Comparison of ENCODE assay signal across 8 cellular contexts in genomic region chrX:118847676-118848075, GRCh38. TPM values are rescaled to one million over a fixed set of nuclear protein-coding genes. Genes with fewer than 3 reads are reported as not detected.
DNase-seq lines count a peak whose midpoint lies in the region; ATAC-seq, FAIRE-seq and TF ChIP-seq lines count a peak whose summit lies in the region.

No MANE protein-coding gene starts in this region.

- TF ChIP-seq CTCF in Caco-2 (IDR thresholded peaks at IDR 0.05; ENCODE audit: insufficient read depth in 1 of 2, low read depth in 1 of 2, low read length in 1 of 2, severe bottlenecking in 1 of 2, unreplicated experiment in 1 of 2) (peak; percentile 34 to 49), HFF-Myc (IDR thresholded peaks at IDR 0.05; ENCODE audit: low read depth, low read length, missing control alignments) (peak; percentile 47), HepG2 (CRISPR knock-in tag; IDR thresholded peaks at IDR 0.05) (peak; percentile 60)

- no peaks in the 10 kb centered on the region for H4K20me1 ChIP-seq in HepG2 (ENCODE audit: insufficient read depth, low read length)

- H3K36me3 ChIP-seq in Caco-2 (ENCODE audit: control insufficient read depth, insufficient read depth, low read length) (no peaks in the 10 kb centered on the region), HepG2 (replicated peaks in 1 of 2; ENCODE audit: control insufficient read depth in 1 of 2, insufficient read depth in 2 of 2, low read length in 2 of 2) (no peaks in the 10 kb centered on the region)

- H3K4me3 ChIP-seq in Caco-2 (ENCODE audit: low read depth, low read length): no peak overlapping the region
- no peak overlapping the region for H3K4me3 ChIP-seq in HFF-Myc (replicated peaks; ENCODE audit: low read depth, low read length)
- no peak overlapping the region for H3K4me3 ChIP-seq in HepG2 (replicated peaks in 1 of 3; ENCODE audit: insufficient read depth in 1 of 3, low read depth in 2 of 3, low read length in 3 of 3)

- in situ Hi-C loops in HepG2 (cut with HindIII; ENCODE audit: extremely low pct_ligation_motif_present, low pct_unique_long_range_greater_than_20kb): loop anchor here (10.0 kb wide), 1 partner anchor 217 kb away; no protein-coding TSS in a partner anchor

- WGBS in HepG2 (ENCODE audit: low lambda C conversion rate): 48% methylated on average over 1 of the region's 1 CpG

- TF ChIP-seq EP300 in HepG2 (IDR thresholded peaks at IDR 0.05; ENCODE audit: low read depth in 2 of 2, low read length in 2 of 2): no peak
- TF ChIP-seq EP300 in HepG2 (CRISPR knock-in tag; IDR thresholded peaks at IDR 0.05; ENCODE audit: borderline replicate concordance): no peak

- intact Hi-C loops in Caco-2 (cut with micrococcal nuclease; ENCODE audit: unreplicated experiment) (loop anchor here (1.0 kb wide), 2 partner anchors 161 to 220 kb away; no protein-coding TSS in a partner anchor), HepG2 (cut with micrococcal nuclease; ENCODE audit: unreplicated experiment) (loop anchor here (1.0 kb wide), 2 partner anchors 158 to 220 kb away; no protein-coding TSS in a partner anchor)

- H3K4me1 ChIP-seq in Caco-2: no peaks in the 10 kb centered on the region
- H3K4me1 ChIP-seq in HepG2 (ENCODE audit: insufficient read depth, low read length): no peaks in the 10 kb centered on the region

- POLR2A ChIA-PET in Caco-2 (lab: Charles Lee) (no interaction called here), HepG2 (lab: Yijun Ruan, JAX) (interaction anchor here (1.0 kb wide), 1 partner anchor 193 kb away, joined by 3 read pairs; no protein-coding TSS in a partner anchor)

- H3K79me2 ChIP-seq in HepG2 (ENCODE audit: insufficient read depth, low read length): no peaks in the 10 kb centered on the region

- H3K9me3 Mint-ChIP-seq in Caco-2 (ENCODE audit: unreplicated experiment): no peaks in the 10 kb centered on the region

- H3K27me3 ChIP-seq in Caco-2 (replicated peaks; ENCODE audit: control insufficient read depth, insufficient read depth, low read length): no peaks in the 10 kb centered on the region
- no peaks in the 10 kb centered on the region for H3K27me3 ChIP-seq in HepG2 (ENCODE audit: control insufficient read depth in 1 of 2, insufficient read depth in 2 of 2, low read length in 2 of 2)

- BruUV-seq in Caco-2 (replicated peaks; lab: Mats Ljungman, UMichigan) (no TSS peak), HepG2 (replicated peaks; lab: Mats Ljungman, UMichigan) (no TSS peak)

- CTCF ChIA-PET in Caco-2 (lab: Charles Lee) (interaction anchor here (0.6 to 1.0 kb wide), 4 partner anchors 9 to 219 kb away, joined by 3 to 5 read pairs (median 3); no protein-coding TSS in a partner anchor), HepG2 (lab: Yijun Ruan, JAX; ENCODE audit: low intra/inter-chr PET ratio, low total read pairs) (interaction anchor here (1.0 to 2.2 kb wide), 3 partner anchors 157 to 220 kb away, joined by 4 to 12 read pairs (median 10); no protein-coding TSS in a partner anchor)

- no peak for TF ChIP-seq POLR2A in HepG2 (IDR thresholded peaks at IDR 0.05; ENCODE audit: insufficient read depth in 1 of 2, low read depth in 2 of 2, low read length in 2 of 2)

- H3K4me1 Mint-ChIP-seq in Caco-2 (ENCODE audit: low read depth, unreplicated experiment): no peaks in the 10 kb centered on the region

- H3K9ac ChIP-seq in HepG2 (ENCODE audit: insufficient read depth, low read depth, low read length): no peak overlapping the region

- TF ChIP-seq RAD21 in HepG2 (CRISPR knock-in tag; IDR thresholded peaks at IDR 0.05): no peak

- no peak overlapping the region for H3K27ac Mint-ChIP-seq in Caco-2 (ENCODE audit: unreplicated experiment)

- DNase-seq in Caco-2 (peak in 1 of 2 experiments; percentile 43), HFF-Myc (ENCODE audit: extremely low read depth, low read depth) (peak; percentile 6), NCI-H748 treated with DMSO at 0.1 percent for 48 hours (lab: John Stamatoyannopoulos, UW) (peak; percentile 79), HepG2 (ENCODE audit: low spot score) (peak; percentile 34), cortex of kidney (lab: John Stamatoyannopoulos, UW) (no peak)
- peak; percentile 30 for DNase-seq in central memory CD4-positive, alpha-beta T cell

- ATAC-seq in HepG2 (no peak), GM21576 (IDR thresholded peaks at IDR 0.05; ENCODE audit: unreplicated experiment) (no peak), GM18867 (IDR thresholded peaks at IDR 0.05; ENCODE audit: unreplicated experiment) (no peak)

- no peaks in the 10 kb centered on the region for H3K36me3 Mint-ChIP-seq in Caco-2 (ENCODE audit: insufficient read depth, unreplicated experiment)

- no peak overlapping the region for H3K27ac ChIP-seq in HepG2 (ENCODE audit: extremely low read length, insufficient read depth, low read length)

- no peaks in the 10 kb centered on the region for H3K9me3 ChIP-seq in Caco-2
- no peaks in the 10 kb centered on the region for H3K9me3 ChIP-seq in HepG2 (ENCODE audit: low read length)

- no peak overlapping the region for H2AFZ ChIP-seq in HepG2 (ENCODE audit: low read length)

- no peak overlapping the region for H3K4me3 Mint-ChIP-seq in Caco-2 (ENCODE audit: unreplicated experiment)

- peaks cover 2% of the 10 kb centered on the region for H3K27me3 Mint-ChIP-seq in Caco-2 (ENCODE audit: insufficient read depth, unreplicated experiment)

- H3K4me2 ChIP-seq in HepG2 (ENCODE audit: low read depth, low read length): no peak overlapping the region

- peak; percentile 60 for FAIRE-seq in HepG2 (lab: Jason Lieb, UNC)

TF ChIP-seq in HepG2, 621 proteins besides CTCF, POLR2A, EP300 and RAD21:
- TF ChIP-seq SMC3 (IDR thresholded peaks at IDR 0.05; ENCODE audit: low read length): peak; percentile 49; the same call in 1 of the 2 replicates
- TF ChIP-seq STAG1 (CRISPR knock-in tag; IDR thresholded peaks at IDR 0.05): peak; percentile 51
- no peak for TF ChIP-seq ZNF75D (CRISPR knock-in tag; IDR thresholded peaks at IDR 0.05; ENCODE audit: borderline replicate concordance)

RNA-seq across cellular contexts. Expression of gene ZCCHC12, which starts 24.1 kb away (rescaled TPM):
- 0.19 and 0.39 TPM in 2 replicates for total RNA-seq in Caco-2 (2022)
- 0.14 and 0.20 TPM in 2 replicates for total RNA-seq in HepG2 (2016; rRNA removed; fragmentation: Illumina TruSeq; extraction: Trizol)
- total RNA-seq in HepG2 (2016; cell fraction: cytosol; rRNA removed; fragmentation: Illumina TruSeq; extraction: Trizol; ENCODE audit: low read depth): not detected in 2 replicates
- total RNA-seq in HepG2 (2016; cell fraction: insoluble cytoplasmic fraction; rRNA removed; fragmentation: Illumina TruSeq; extraction: Trizol): 0.19 and 0.21 TPM in 2 replicates
- total RNA-seq in HepG2 (2016; cell fraction: membrane; rRNA removed; fragmentation: Illumina TruSeq; extraction: Trizol): 0.07 TPM in 1 of 2 replicates, not detected in the other
- not detected in 2 replicates for total RNA-seq in HepG2 (2016; cell fraction: nucleus; rRNA removed; fragmentation: Illumina TruSeq; extraction: Trizol)
- 0.05 and 0.09 TPM in 2 replicates for polyA plus RNA-seq in HepG2 (2011; rRNA removed)
- polyA plus RNA-seq in HepG2 (2011; cell fraction: cytosol; rRNA removed): 0.05 TPM in 2 replicates
- polyA plus RNA-seq in HepG2 (2011; cell fraction: nucleus; rRNA removed): not detected in 2 replicates
- polyA plus RNA-seq in HepG2 (2012): not detected in 2 replicates
- polyA plus RNA-seq in HepG2 (2016; cell fraction: cytosol; fragmentation: Illumina TruSeq; extraction: Trizol; ENCODE audit: low read depth): not detected in 2 replicates
- polyA plus RNA-seq in HepG2 (2016; cell fraction: insoluble cytoplasmic fraction; fragmentation: Illumina TruSeq; extraction: Trizol; ENCODE audit: low read depth): 0.10 and 0.16 TPM in 2 replicates
- polyA plus RNA-seq in HepG2 (2016; cell fraction: membrane; fragmentation: Illumina TruSeq; extraction: Trizol; ENCODE audit: low read depth): not detected in 2 replicates
- polyA plus RNA-seq in HepG2 (2016; cell fraction: nucleus; fragmentation: Illumina TruSeq; extraction: Trizol; ENCODE audit: insufficient read depth, low read depth): 0.20 TPM in 1 of 2 replicates, not detected in the other
- polyA minus RNA-seq in HepG2 (2011; rRNA and poly(A)+ RNA removed; ENCODE audit: low replicate concordance): 0.06 TPM in 1 of 2 replicates, not detected in the other
- polyA minus RNA-seq in HepG2 (2011; cell fraction: cytosol; rRNA and poly(A)+ RNA removed): not detected in 2 replicates
- polyA minus RNA-seq in HepG2 (2011; cell fraction: nucleus; rRNA and poly(A)+ RNA removed): not detected in 2 replicates
